ENCODE assay signal across 1 cellular context in genomic region chr2:196356332-196356731, GRCh38.
A peak's percentile ranks its signal among the peaks of the same experiment; 100 is the strongest.
TF ChIP-seq lines count a peak whose summit lies in the region.

No MANE protein-coding gene starts in this region.

TF ChIP-seq in K562, 482 proteins besides CTCF, POLR2A, EP300 and RAD21 (continued from another document):
- TF ChIP-seq PKNOX1 (IDR thresholded peaks at IDR 0.05) (peak; percentile 97), PHB2 (IDR thresholded peaks at IDR 0.05; ENCODE audit: low read depth) (no peak), NR2C1 (IDR thresholded peaks at IDR 0.05) (no peak), NR2C1 (tag; IDR thresholded peaks at IDR 0.05) (no peak), CHD2 (IDR thresholded peaks at IDR 0.05; ENCODE audit: low read depth, low read length) (no peak), ATF4 (CRISPR knock-in tag; IDR thresholded peaks at IDR 0.05) (peak; percentile 88), NFATC3 (IDR thresholded peaks at IDR 0.05) (no peak), TBL1XR1 (IDR thresholded peaks at IDR 0.05; ENCODE audit: low read length in 2 of 2) (no peak), SOX6 (IDR thresholded peaks at IDR 0.05) (peak; percentile 92), MAFF (IDR thresholded peaks at IDR 0.05; ENCODE audit: low read length) (no peak), RBM39 (optimal IDR thresholded peaks at IDR 0.05; ENCODE audit: low read depth, low read length) (no peak), RNF2 (IDR thresholded peaks at IDR 0.05) (peak; percentile 26; the same call in 1 of the 2 replicates), CEBPB (tag; IDR thresholded peaks at IDR 0.05) (peak; percentile 76)
